In the genomic region with DNA sequence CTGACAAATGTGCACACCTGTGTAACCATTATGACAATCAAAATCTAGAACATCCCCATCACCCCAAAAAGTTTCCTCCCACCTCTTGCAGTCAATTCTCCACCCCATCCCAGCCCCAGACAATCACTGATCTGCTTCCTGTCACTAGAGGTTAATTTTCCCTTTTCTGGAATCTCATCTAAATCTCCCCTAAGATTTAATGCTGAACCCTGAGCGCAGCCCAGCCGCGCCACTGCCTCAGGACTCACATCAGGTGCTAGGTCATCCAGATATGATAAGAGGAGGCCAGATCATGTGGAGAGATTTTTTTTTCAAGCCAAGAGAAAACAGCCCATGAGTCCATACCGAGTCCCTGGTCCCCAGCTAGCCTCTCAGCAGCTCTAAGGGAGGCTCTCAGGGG, we compare ENCODE assay signal across 1 cellular context.
TF ChIP-seq lines count a peak whose summit lies in the region.

No MANE protein-coding gene starts in this region.

TF ChIP-seq in GM23338, 12 proteins besides CTCF, POLR2A, EP300 and RAD21 (continued from another document):
- TF ChIP-seq, protein P1, sequence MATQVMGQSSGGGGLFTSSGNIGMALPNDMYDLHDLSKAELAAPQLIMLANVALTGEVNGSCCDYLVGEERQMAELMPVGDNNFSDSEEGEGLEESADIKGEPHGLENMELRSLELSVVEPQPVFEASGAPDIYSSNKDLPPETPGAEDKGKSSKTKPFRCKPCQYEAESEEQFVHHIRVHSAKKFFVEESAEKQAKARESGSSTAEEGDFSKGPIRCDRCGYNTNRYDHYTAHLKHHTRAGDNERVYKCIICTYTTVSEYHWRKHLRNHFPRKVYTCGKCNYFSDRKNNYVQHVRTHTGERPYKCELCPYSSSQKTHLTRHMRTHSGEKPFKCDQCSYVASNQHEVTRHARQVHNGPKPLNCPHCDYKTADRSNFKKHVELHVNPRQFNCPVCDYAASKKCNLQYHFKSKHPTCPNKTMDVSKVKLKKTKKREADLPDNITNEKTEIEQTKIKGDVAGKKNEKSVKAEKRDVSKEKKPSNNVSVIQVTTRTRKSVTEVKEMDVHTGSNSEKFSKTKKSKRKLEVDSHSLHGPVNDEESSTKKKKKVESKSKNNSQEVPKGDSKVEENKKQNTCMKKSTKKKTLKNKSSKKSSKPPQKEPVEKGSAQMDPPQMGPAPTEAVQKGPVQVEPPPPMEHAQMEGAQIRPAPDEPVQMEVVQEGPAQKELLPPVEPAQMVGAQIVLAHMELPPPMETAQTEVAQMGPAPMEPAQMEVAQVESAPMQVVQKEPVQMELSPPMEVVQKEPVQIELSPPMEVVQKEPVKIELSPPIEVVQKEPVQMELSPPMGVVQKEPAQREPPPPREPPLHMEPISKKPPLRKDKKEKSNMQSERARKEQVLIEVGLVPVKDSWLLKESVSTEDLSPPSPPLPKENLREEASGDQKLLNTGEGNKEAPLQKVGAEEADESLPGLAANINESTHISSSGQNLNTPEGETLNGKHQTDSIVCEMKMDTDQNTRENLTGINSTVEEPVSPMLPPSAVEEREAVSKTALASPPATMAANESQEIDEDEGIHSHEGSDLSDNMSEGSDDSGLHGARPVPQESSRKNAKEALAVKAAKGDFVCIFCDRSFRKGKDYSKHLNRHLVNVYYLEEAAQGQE (IDR thresholded peaks at IDR 0.05; ENCODE audit: unreplicated experiment), result no peak
- no peak for TF ChIP-seq STAT1 (IDR thresholded peaks at IDR 0.05; ENCODE audit: unreplicated experiment)
- TF ChIP-seq, protein P2, sequence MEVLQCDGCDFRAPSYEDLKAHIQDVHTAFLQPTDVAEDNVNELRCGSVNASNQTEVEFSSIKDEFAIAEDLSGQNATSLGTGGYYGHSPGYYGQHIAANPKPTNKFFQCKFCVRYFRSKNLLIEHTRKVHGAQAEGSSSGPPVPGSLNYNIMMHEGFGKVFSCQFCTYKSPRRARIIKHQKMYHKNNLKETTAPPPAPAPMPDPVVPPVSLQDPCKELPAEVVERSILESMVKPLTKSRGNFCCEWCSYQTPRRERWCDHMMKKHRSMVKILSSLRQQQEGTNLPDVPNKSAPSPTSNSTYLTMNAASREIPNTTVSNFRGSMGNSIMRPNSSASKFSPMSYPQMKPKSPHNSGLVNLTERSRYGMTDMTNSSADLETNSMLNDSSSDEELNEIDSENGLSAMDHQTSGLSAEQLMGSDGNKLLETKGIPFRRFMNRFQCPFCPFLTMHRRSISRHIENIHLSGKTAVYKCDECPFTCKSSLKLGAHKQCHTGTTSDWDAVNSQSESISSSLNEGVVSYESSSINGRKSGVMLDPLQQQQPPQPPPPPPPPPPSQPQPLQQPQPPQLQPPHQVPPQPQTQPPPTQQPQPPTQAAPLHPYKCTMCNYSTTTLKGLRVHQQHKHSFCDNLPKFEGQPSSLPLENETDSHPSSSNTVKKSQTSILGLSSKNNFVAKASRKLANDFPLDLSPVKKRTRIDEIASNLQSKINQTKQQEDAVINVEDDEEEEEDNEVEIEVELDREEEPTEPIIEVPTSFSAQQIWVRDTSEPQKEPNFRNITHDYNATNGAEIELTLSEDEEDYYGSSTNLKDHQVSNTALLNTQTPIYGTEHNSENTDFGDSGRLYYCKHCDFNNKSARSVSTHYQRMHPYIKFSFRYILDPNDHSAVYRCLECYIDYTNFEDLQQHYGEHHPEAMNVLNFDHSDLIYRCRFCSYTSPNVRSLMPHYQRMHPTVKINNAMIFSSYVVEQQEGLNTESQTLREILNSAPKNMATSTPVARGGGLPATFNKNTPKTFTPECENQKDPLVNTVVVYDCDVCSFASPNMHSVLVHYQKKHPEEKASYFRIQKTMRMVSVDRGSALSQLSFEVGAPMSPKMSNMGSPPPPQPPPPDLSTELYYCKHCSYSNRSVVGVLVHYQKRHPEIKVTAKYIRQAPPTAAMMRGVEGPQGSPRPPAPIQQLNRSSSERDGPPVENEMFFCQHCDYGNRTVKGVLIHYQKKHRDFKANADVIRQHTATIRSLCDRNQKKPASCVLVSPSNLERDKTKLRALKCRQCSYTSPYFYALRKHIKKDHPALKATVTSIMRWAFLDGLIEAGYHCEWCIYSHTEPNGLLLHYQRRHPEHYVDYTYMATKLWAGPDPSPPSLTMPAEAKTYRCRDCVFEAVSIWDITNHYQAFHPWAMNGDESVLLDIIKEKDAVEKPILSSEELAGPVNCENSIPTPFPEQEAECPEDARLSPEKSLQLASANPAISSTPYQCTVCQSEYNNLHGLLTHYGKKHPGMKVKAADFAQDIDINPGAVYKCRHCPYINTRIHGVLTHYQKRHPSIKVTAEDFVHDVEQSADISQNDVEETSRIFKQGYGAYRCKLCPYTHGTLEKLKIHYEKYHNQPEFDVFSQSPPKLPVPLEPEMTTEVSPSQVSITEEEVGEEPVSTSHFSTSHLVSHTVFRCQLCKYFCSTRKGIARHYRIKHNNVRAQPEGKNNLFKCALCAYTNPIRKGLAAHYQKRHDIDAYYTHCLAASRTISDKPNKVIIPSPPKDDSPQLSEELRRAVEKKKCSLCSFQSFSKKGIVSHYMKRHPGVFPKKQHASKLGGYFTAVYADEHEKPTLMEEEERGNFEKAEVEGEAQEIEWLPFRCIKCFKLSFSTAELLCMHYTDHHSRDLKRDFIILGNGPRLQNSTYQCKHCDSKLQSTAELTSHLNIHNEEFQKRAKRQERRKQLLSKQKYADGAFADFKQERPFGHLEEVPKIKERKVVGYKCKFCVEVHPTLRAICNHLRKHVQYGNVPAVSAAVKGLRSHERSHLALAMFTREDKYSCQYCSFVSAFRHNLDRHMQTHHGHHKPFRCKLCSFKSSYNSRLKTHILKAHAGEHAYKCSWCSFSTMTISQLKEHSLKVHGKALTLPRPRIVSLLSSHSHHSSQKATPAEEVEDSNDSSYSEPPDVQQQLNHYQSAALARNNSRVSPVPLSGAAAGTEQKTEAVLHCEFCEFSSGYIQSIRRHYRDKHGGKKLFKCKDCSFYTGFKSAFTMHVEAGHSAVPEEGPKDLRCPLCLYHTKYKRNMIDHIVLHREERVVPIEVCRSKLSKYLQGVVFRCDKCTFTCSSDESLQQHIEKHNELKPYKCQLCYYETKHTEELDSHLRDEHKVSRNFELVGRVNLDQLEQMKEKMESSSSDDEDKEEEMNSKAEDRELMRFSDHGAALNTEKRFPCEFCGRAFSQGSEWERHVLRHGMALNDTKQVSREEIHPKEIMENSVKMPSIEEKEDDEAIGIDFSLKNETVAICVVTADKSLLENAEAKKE (CRISPR knock-in tag; IDR thresholded peaks at IDR 0.05), result no peak
